31 cellular contexts compared by ENCODE assay signal in genomic region chr5:92760550-92760949, GRCh38.
"Had no signal": no experiment of that assay in that cellular context is flagged by ENCODE, and none has a peak within 500 bp of the region (broad histone marks: within the 10 kb centered on the region; RNA-seq: fewer than 3 reads in every experiment).

No MANE protein-coding gene starts in this region.

- H3K4me3 ChIP-seq: MG63, PC-9, Peyer's patch, SJSA1 had no signal

- H3K4me2 ChIP-seq: PC-9, SK-N-SH had no signal

- DNase-seq: MG63, NCI-H1048, NCI-H1092 treated with DMSO at 0.1 percent for 48 hours, NCI-H1105 treated with DMSO at 0.1 percent for 48 hours, NCI-H1417, NCI-H1436, NCI-H146, NCI-H1694, NCI-H187, NCI-H1930, NCI-H2029 treated with DMSO at 0.1 percent for 48 hours, NCI-H2081 treated with DMSO at 0.1 percent for 48 hours, NCI-H2107, NCI-H2171, NCI-H226, NCI-H446 treated with DMSO at 0.1 percent for 48 hours, NCI-H510A, NCI-H524, NCI-H526, NCI-H69, NCI-H748 treated with DMSO at 0.1 percent for 48 hours, NCI-H82, PC-9, Peyer's patch, Right ventricle myocardium superior, RPMI8226, SHP77 treated with DMSO at 0.1 percent for 48 hours, SK-N-SH, SW 1271, T-helper 1 cell had no signal

- H3K27me3 ChIP-seq: MG63, Peyer's patch, SJSA1 had no signal

- H3K27ac ChIP-seq: PC-9, Peyer's patch, SJSA1 had no signal

- H3K36me3 ChIP-seq: MG63, Peyer's patch, SJSA1 had no signal

- H3K9me3 ChIP-seq: MG63, Peyer's patch, SJSA1, SK-N-SH had no signal

- H2AFZ ChIP-seq: PC-9 had no signal

- H3K9ac ChIP-seq: SK-N-SH had no signal

- H3K4me1 ChIP-seq: Peyer's patch, SJSA1 had no signal
